In genomic region chr18:41647914-41648313, GRCh38 we compare ENCODE assay signal across 18 cellular contexts.
DNase-seq lines count a peak whose midpoint lies in the region; ATAC-seq and TF ChIP-seq lines count a peak whose summit lies in the region.
"Had no signal": no experiment of that assay in that cellular context is flagged by ENCODE, and none has a peak within 500 bp of the region (broad histone marks: within the 10 kb centered on the region; RNA-seq: fewer than 3 reads in every experiment).

No MANE protein-coding gene starts in this region.

- ATAC-seq in foreskin keratinocyte = peak; percentile 39
- ATAC-seq: A549, GM23338 had no signal

- BruUV-seq in PC-9 (replicated peaks; lab: Mats Ljungman, UMichigan) = no TSS peak

- intact Hi-C loops in lower leg skin (cut with DNase I; ENCODE audit: low total_unique reads) = no loop called here
- intact Hi-C loops in PC-9 (cut with micrococcal nuclease; ENCODE audit: unreplicated experiment) = no loop called here

- POLR2A ChIA-PET in PC-9 (lab: Charles Lee; ENCODE audit: unreplicated experiment) = no interaction called here

- H3F3A ChIP-seq in PC-9 (ENCODE audit: insufficient read depth, low read depth) = no peaks in the 10 kb centered on the region

- H4K20me1 ChIP-seq in PC-9 (ENCODE audit: insufficient read depth) = no peaks in the 10 kb centered on the region

- CTCF ChIA-PET in PC-9 (lab: Charles Lee) = no interaction called here

- H3K4me1 ChIP-seq in foreskin keratinocyte = no peaks in the 10 kb centered on the region
- no peaks in the 10 kb centered on the region for H3K4me1 ChIP-seq in PC-9 (replicated peaks; ENCODE audit: insufficient read depth)
- H3K4me1 ChIP-seq: A549, Caco-2 had no signal

- TF ChIP-seq POLR2A in lower leg skin (IDR thresholded peaks at IDR 0.05) = no peak

- no peak overlapping the region for H3K4me2 ChIP-seq in PC-9
- H3K4me2 ChIP-seq: A549, GM23338 had no signal

- WGBS in lower leg skin, 2 donors = 50 to 52% methylated on average over 2 of the region's 2 CpGs

- H3K27me3 ChIP-seq in foreskin keratinocyte = peaks cover 4% of the 10 kb centered on the region
- H3K27me3 ChIP-seq in PC-9 (ENCODE audit: insufficient read depth, low read depth) = no peaks in the 10 kb centered on the region

- H3K9me3 ChIP-seq in PC-9 (ENCODE audit: insufficient read depth, low read depth) = no peaks in the 10 kb centered on the region
- H3K9me3 ChIP-seq: A549, Caco-2 had no signal

- H3K27ac ChIP-seq in foreskin keratinocyte (no peak overlapping the region), PC-9 (no peak overlapping the region)
- H3K27ac ChIP-seq: 22Rv1, A549, C4-2B had no signal

- no peak overlapping the region for H2AFZ ChIP-seq in PC-9
- H2AFZ ChIP-seq: GM23338 had no signal

- H3K4me3 ChIP-seq in lower leg skin (ENCODE audit: low read depth, poor library complexity, severe bottlenecking) = no peak overlapping the region
- H3K4me3 ChIP-seq in PC-9 = no peak overlapping the region
- H3K4me3 ChIP-seq: A549, GM23338 had no signal

- DNase-seq in NCI-H510A treated with DMSO at 0.1 percent for 48 hours (lab: John Stamatoyannopoulos, UW) = peak; percentile 29
- DNase-seq in NCI-H510A (lab: John Stamatoyannopoulos, UW) = no peak
- peak; percentile 36 for DNase-seq in SHP77 treated with DMSO at 0.1 percent for 48 hours (lab: John Stamatoyannopoulos, UW)
- DNase-seq in foreskin keratinocyte = peak; percentile 40 to 73
- DNase-seq in activated naive CD4-positive, alpha-beta T cell treated with anti-CD3 and anti-CD28 coated beads, Interleukin-2, amount 50 U/mL, for 16 hours = no peak
- no peak for DNase-seq in lower leg skin (ENCODE audit: low spot score in 2 of 2)
- DNase-seq in PC-9 = no peak
- DNase-seq: AML-193; Caco-2; CD4-positive, alpha-beta T cell; DMS79 treated with DMSO at 0.1 percent for 48 hours; GF-D8; HCEC 1CT; IMR-90 had no signal

- no peaks in the 10 kb centered on the region for H3K36me3 ChIP-seq in PC-9 (ENCODE audit: low read depth)

- TF ChIP-seq CTCF in foreskin keratinocyte (conservative IDR thresholded peaks at IDR 0.05) (no peak), lower leg skin (IDR thresholded peaks at IDR 0.05) (no peak), PC-9 (conservative IDR thresholded peaks at IDR 0.05) (no peak)

- H3K9me2 ChIP-seq in PC-9 (ENCODE audit: insufficient read depth) = no peaks in the 10 kb centered on the region

- no peaks in the 10 kb centered on the region for H3K79me2 ChIP-seq in PC-9 (ENCODE audit: low read depth)

Comparison
In these comparisons a context has a peak if more than half of its experiments do, and no peak if none do; other contexts are left out.
1. DNase-seq: peak in NCI-H510A treated with DMSO at 0.1 percent for 48 hours (single experiment), SHP77 treated with DMSO at 0.1 percent for 48 hours (single experiment) and foreskin keratinocyte (2 of 2); none in NCI-H510A (single experiment), activated naive CD4-positive, alpha-beta T cell treated with anti-CD3 and anti-CD28 coated beads, Interleukin-2, amount 50 U/mL, for 16 hours (single experiment), lower leg skin (0 of 2) and PC-9 (0 of 2).